1 cellular context compared by ENCODE assay signal in genomic region chr2:34365937-34366336, GRCh38.
TF ChIP-seq lines count a peak whose summit lies in the region.

No MANE protein-coding gene starts in this region.

TF ChIP-seq in GM23338, 12 proteins besides CTCF, POLR2A, EP300 and RAD21:
- TF ChIP-seq ZNF462 (CRISPR knock-in tag; IDR thresholded peaks at IDR 0.05) (peak; percentile 13; the same call in 1 of the 2 replicates), REST (IDR thresholded peaks at IDR 0.05; ENCODE audit: unreplicated experiment) (no peak), CREB1 (CRISPR knock-in tag; IDR thresholded peaks at IDR 0.05; ENCODE audit: low read depth) (peak; percentile 48)
TF ChIP-seq in GM23338: peak in this region for 2.
